ENCODE assay signal across 8 cellular contexts in genomic region chr11:9263840-9264380, GRCh38. TPM values are rescaled to one million over a fixed set of nuclear protein-coding genes. Genes with fewer than 3 reads are reported as not detected.
DNase-seq lines count a peak whose midpoint lies in the region; ATAC-seq, FAIRE-seq and TF ChIP-seq lines count a peak whose summit lies in the region.

No MANE protein-coding gene starts in this region.

- POLR2A ChIA-PET in AG04450 (lab: Yijun Ruan, JAX): interaction anchor here (0.7 to 2.0 kb wide), 5 partner anchors 10 to 197 kb away, joined by 3 to 20 read pairs (median 3); partner anchors contain the start of gene ZNF143

- ATAC-seq in HG03439 (IDR thresholded peaks at IDR 0.05; ENCODE audit: unreplicated experiment): peak; percentile 71

- FAIRE-seq in GM19239 (lab: Jason Lieb, UNC): peak; percentile 79

- H3K9me3 ChIP-seq in AG04450 (ENCODE audit: control insufficient read depth, insufficient read depth, low read length) (peaks cover 3% of the 10 kb centered on the region; the same call in 1 of the 2 replicates), endodermal cell (ENCODE audit: control insufficient read depth, low read length) (no peaks in the 10 kb centered on the region)

- H3K27me3 Mint-ChIP-seq in endodermal cell (ENCODE audit: insufficient read depth) (no peaks in the 10 kb centered on the region), neural crest cell (ENCODE audit: low read depth) (no peaks in the 10 kb centered on the region)

- H3K27ac ChIP-seq in AG04450 (ENCODE audit: low read depth, low read length) (peak overlapping the region; percentile 89), endodermal cell (ENCODE audit: low read depth, low read length) (peak overlapping the region; percentile 14), urinary bladder (ENCODE audit: low read depth) (peak overlapping the region; percentile 88)

- no peaks in the 10 kb centered on the region for H3K9me3 Mint-ChIP-seq in endodermal cell
- H3K9me3 Mint-ChIP-seq in neural crest cell: no peaks in the 10 kb centered on the region

- DNase-seq in AG04450 (ENCODE audit: low read depth, low spot score): no peak
- DNase-seq in GM19239 (ENCODE audit: insufficient read length, low spot score): peak; percentile 88
- no peak for DNase-seq in endodermal cell
- DNase-seq in neural crest cell (ENCODE audit: low read depth, low spot score): no peak
- no peak for DNase-seq in amniotic stem cell (lab: John Stamatoyannopoulos, UW)

- H3K4me3 Mint-ChIP-seq in endodermal cell: peak overlapping the region; percentile 91
- H3K4me3 Mint-ChIP-seq in neural crest cell: peak overlapping the region; percentile 96

- peak overlapping the region; percentile 85 for H3K9ac ChIP-seq in endodermal cell (ENCODE audit: extremely low read depth, low read length, poor library complexity, severe bottlenecking)

- H3K4me1 ChIP-seq in endodermal cell (ENCODE audit: control insufficient read depth, insufficient read depth, low read length) (no peaks in the 10 kb centered on the region), urinary bladder (ENCODE audit: insufficient read depth) (no peaks in the 10 kb centered on the region)

- H3K4me3 ChIP-seq in AG04450 (ENCODE audit: low read depth, low read length) (peak overlapping the region; percentile 86), WI38 (ENCODE audit: low read depth, low read length) (peak overlapping the region; percentile 86), endodermal cell (ENCODE audit: low read length) (peak overlapping the region; percentile 98), urinary bladder (ENCODE audit: low read depth, low read length) (peak overlapping the region; percentile 91)

- 28 to 39% methylated on average over 3 to 10 of the region's 10 CpGs for WGBS in endodermal cell (ENCODE audit: insufficient coverage in 1 of 2, insufficient read length in 1 of 2), 2 experiments
- 2% methylated on average over 9 of the region's 10 CpGs for WGBS in urinary bladder

- H3K27me3 ChIP-seq in AG04450 (ENCODE audit: control insufficient read depth, insufficient read depth, low read length) (no peaks in the 10 kb centered on the region), endodermal cell (ENCODE audit: control insufficient read depth, insufficient read depth, low read length, poor library complexity, severe bottlenecking) (no peaks in the 10 kb centered on the region)

- peaks cover 5% of the 10 kb centered on the region for H3K36me3 Mint-ChIP-seq in endodermal cell (ENCODE audit: low read depth)
- peaks cover 2% of the 10 kb centered on the region for H3K36me3 Mint-ChIP-seq in neural crest cell (ENCODE audit: low read depth)

- TF ChIP-seq CTCF in AG04450 (IDR thresholded peaks at IDR 0.05; ENCODE audit: low read depth, low read length): no peak
- no peak for TF ChIP-seq CTCF in WI38 (IDR thresholded peaks at IDR 0.05; ENCODE audit: low read depth, low read length)
- TF ChIP-seq CTCF in endodermal cell (conservative IDR thresholded peaks at IDR 0.05): no peak
- no peak for TF ChIP-seq CTCF in neural crest cell (conservative IDR thresholded peaks at IDR 0.05)

- H3K36me3 ChIP-seq in endodermal cell (ENCODE audit: control insufficient read depth, insufficient read depth, low read length): no peaks in the 10 kb centered on the region
- no peaks in the 10 kb centered on the region for H3K36me3 ChIP-seq in urinary bladder (ENCODE audit: insufficient read depth)

- peak overlapping the region; percentile 94 for H3K27ac Mint-ChIP-seq in endodermal cell
- peak overlapping the region; percentile 99 for H3K27ac Mint-ChIP-seq in neural crest cell (ENCODE audit: unreplicated experiment)

- CTCF ChIA-PET in AG04450 (lab: Charles Lee): interaction anchor here (0.5 kb wide), 1 partner anchor 155 kb away, joined by 3 read pairs; no protein-coding TSS in a partner anchor

- H3K4me1 Mint-ChIP-seq in endodermal cell: peaks cover 44% of the 10 kb centered on the region
- peaks cover 47% of the 10 kb centered on the region for H3K4me1 Mint-ChIP-seq in neural crest cell

RNA-seq across cellular contexts. Expression of gene DENND5A, which starts 1.2 kb away (rescaled TPM):
- polyA plus RNA-seq in AG04450 (2011; rRNA removed) (145 and 175 TPM in 2 replicates), urinary bladder (74.7 TPM)
- polyA minus RNA-seq in AG04450 (2011; rRNA and poly(A)+ RNA removed): 333 and 414 TPM in 2 replicates
- total RNA-seq in endodermal cell (100 to 1,000 TPM; 119 to 171 TPM), neural crest cell (113 and 116 TPM in 2 replicates), urinary bladder (178 TPM)
- 97.0 TPM for polyA plus RNA-seq in endodermal cell (2013, experiment 1 of 2)
- polyA plus RNA-seq in endodermal cell (2013, experiment 2 of 2): 94.8 TPM

RNA-seq across cellular contexts. Expression of gene TMEM41B, which starts 50.5 kb away (rescaled TPM):
- polyA plus RNA-seq in AG04450 (2011; rRNA removed): 19.7 and 26.3 TPM in 2 replicates
- 11.4 and 16.2 TPM in 2 replicates for polyA minus RNA-seq in AG04450 (2011; rRNA and poly(A)+ RNA removed)
- total RNA-seq in endodermal cell: 10 to 100 TPM; 67.8 to 68.0 TPM
- 47.2 TPM for polyA plus RNA-seq in endodermal cell (2013, experiment 1 of 2)
- 40.9 TPM for polyA plus RNA-seq in endodermal cell (2013, experiment 2 of 2)
- total RNA-seq in neural crest cell: 33.4 and 36.9 TPM in 2 replicates
- total RNA-seq in urinary bladder: 51.0 TPM
- 9.1 TPM for polyA plus RNA-seq in urinary bladder

Comparison
In these comparisons a context has a peak if more than half of its experiments do, and no peak if none do; other contexts are left out.
1. H3K27ac ChIP-seq: peak in every context shown above with its lines; median percentile 89 in AG04450; 88 in urinary bladder; 14 in endodermal cell.